Comparison of ENCODE assay signal across 22 cellular contexts in genomic region chr12:52603314-52603713, GRCh38. TPM values are rescaled to one million over a fixed set of nuclear protein-coding genes. Genes with fewer than 3 reads are reported as not detected.
DNase-seq lines count a peak whose midpoint lies in the region; ATAC-seq and TF ChIP-seq lines count a peak whose summit lies in the region.
"Had no signal": no experiment of that assay in that cellular context is flagged by ENCODE, and none has a peak within 500 bp of the region (broad histone marks: within the 10 kb centered on the region; RNA-seq: fewer than 3 reads in every experiment).

No MANE protein-coding gene starts in this region.

- ATAC-seq in CD8-positive, alpha-beta T cell, result peak; percentile 92
- ATAC-seq in GM21619 (IDR thresholded peaks at IDR 0.05; ENCODE audit: unreplicated experiment), result no peak
- no peak for ATAC-seq in GM21737 (IDR thresholded peaks at IDR 0.05; ENCODE audit: unreplicated experiment)
- ATAC-seq: stimulated activated memory B cell treated with anti-CD40 and anti-IgM and Interleukin-4, amounts not matched to agents 10 μg/mL and 1 μg/mL and 100 μg/mL, for 72 hours had no signal

- no peaks in the 10 kb centered on the region for H3K36me3 ChIP-seq in CD8-positive, alpha-beta T cell (ENCODE audit: insufficient read depth, low read length)
- H3K36me3 ChIP-seq in esophagus muscularis mucosa, result no peaks in the 10 kb centered on the region

- intact Hi-C loops in CD8-positive, alpha-beta T cell (cut with DNase I, micrococcal nuclease), result loop anchor here (1.0 to 2.0 kb wide), 2 partner anchors 17 kb away; no protein-coding TSS in a partner anchor
- intact Hi-C loops in esophagus muscularis mucosa (cut with DNase I), result no loop called here

- H3K9me3 Mint-ChIP-seq in CD8-positive, alpha-beta T cell, result no peaks in the 10 kb centered on the region
- H3K9me3 Mint-ChIP-seq: stimulated activated memory B cell treated with anti-CD40 and anti-IgM and Interleukin-4, amounts not matched to agents 10 μg/mL and 1 μg/mL and 100 μg/mL, for 72 hours had no signal

- H3K27ac ChIP-seq in CD8-positive, alpha-beta T cell (ENCODE audit: low read depth, low read length), result no peak overlapping the region
- no peak overlapping the region for H3K27ac ChIP-seq in esophagus muscularis mucosa (replicated peaks in 1 of 4)
- H3K27ac ChIP-seq: C4-2B, parathyroid adenoma, skin epidermis had no signal

- no peaks in the 10 kb centered on the region for H3K27me3 ChIP-seq in CD8-positive, alpha-beta T cell (ENCODE audit: insufficient read depth, low read length)
- H3K27me3 ChIP-seq in esophagus muscularis mucosa, result peaks cover 0 to 63% (median 9%) of the 10 kb centered on the region in 4 donors

- 79% methylated on average over 2 of the region's 2 CpGs for WGBS in esophagus muscularis mucosa

- TF ChIP-seq POLR2A in esophagus muscularis mucosa (IDR thresholded peaks at IDR 0.05; ENCODE audit: low read depth), result no peak

- H3K4me3 Mint-ChIP-seq in CD8-positive, alpha-beta T cell, result no peak overlapping the region
- H3K4me3 Mint-ChIP-seq: naive B cell; stimulated activated memory B cell treated with anti-CD40 and anti-IgM and Interleukin-4, amounts not matched to agents 10 μg/mL and 1 μg/mL and 100 μg/mL, for 72 hours had no signal

- H3K27me3 Mint-ChIP-seq in CD8-positive, alpha-beta T cell (ENCODE audit: low read depth), result peaks cover 13% of the 10 kb centered on the region

- H3K4me1 Mint-ChIP-seq in CD8-positive, alpha-beta T cell (ENCODE audit: low read depth), result peaks cover 64% of the 10 kb centered on the region
- H3K4me1 Mint-ChIP-seq: naive B cell; stimulated activated memory B cell treated with anti-CD40 and anti-IgM and Interleukin-4, amounts not matched to agents 10 μg/mL and 1 μg/mL and 100 μg/mL, for 72 hours had no signal

- POLR2A ChIA-PET in CD8-positive, alpha-beta T cell (lab: Charles Lee), result no interaction called here

- CTCF ChIA-PET in CD8-positive, alpha-beta T cell (lab: Charles Lee), result no interaction called here

- no peaks in the 10 kb centered on the region for H3K36me3 Mint-ChIP-seq in CD8-positive, alpha-beta T cell
- H3K36me3 Mint-ChIP-seq: naive B cell; stimulated activated memory B cell treated with anti-CD40 and anti-IgM and Interleukin-4, amounts not matched to agents 10 μg/mL and 1 μg/mL and 100 μg/mL, for 72 hours had no signal

- H3K27ac Mint-ChIP-seq in CD8-positive, alpha-beta T cell, result peak overlapping the region; percentile 70
- H3K27ac Mint-ChIP-seq: naive B cell; stimulated activated memory B cell treated with anti-CD40 and anti-IgM and Interleukin-4, amounts not matched to agents 10 μg/mL and 1 μg/mL and 100 μg/mL, for 72 hours had no signal

- TF ChIP-seq EP300 in esophagus muscularis mucosa (IDR thresholded peaks at IDR 0.05), result no peak

- H3K9me3 ChIP-seq in CD8-positive, alpha-beta T cell (ENCODE audit: low read length), result no peaks in the 10 kb centered on the region
- H3K9me3 ChIP-seq in esophagus muscularis mucosa, result no peaks in the 10 kb centered on the region

- TF ChIP-seq CTCF in CD8-positive, alpha-beta T cell (IDR thresholded peaks at IDR 0.05), result no peak
- no peak for TF ChIP-seq CTCF in esophagus muscularis mucosa (IDR thresholded peaks at IDR 0.05)

- peaks cover 65% of the 10 kb centered on the region for H3K4me1 ChIP-seq in CD8-positive, alpha-beta T cell (ENCODE audit: insufficient read depth, low read length)
- no peaks in the 10 kb centered on the region for H3K4me1 ChIP-seq in esophagus muscularis mucosa

- H3K4me3 ChIP-seq in CD8-positive, alpha-beta T cell (ENCODE audit: low read depth, low read length), result no peak overlapping the region
- no peak overlapping the region for H3K4me3 ChIP-seq in esophagus muscularis mucosa
- H3K4me3 ChIP-seq: skin epidermis had no signal

- DNase-seq in activated CD4-positive, alpha-beta T cell treated with anti-CD3 and anti-CD28 coated beads, Interleukin-2, amount 50 U/mL, for 1 hour, result peak; percentile 32
- no peak for DNase-seq in activated CD4-positive, alpha-beta T cell treated with anti-CD3 and anti-CD28 coated beads for 1 hour
- peak in 5 of 7 experiments; percentile 22 to 75 (median 55) for DNase-seq in CD8-positive, alpha-beta T cell
- DNase-seq in activated CD8-positive, alpha-beta memory T cell treated with anti-CD3 and anti-CD28 coated beads for 24 hours, result peak; percentile 56
- peak; percentile 74 for DNase-seq in esophagus muscularis mucosa (ENCODE audit: extremely low spot score)
- DNase-seq in SHP77 (lab: John Stamatoyannopoulos, UW), result no peak
- DNase-seq: activated CD4-positive, CD25-positive, alpha-beta regulatory T cell treated with anti-CD3 and anti-CD28 coated beads, Interleukin-2, amount 50 U/mL, for 72 hours; DMS153; naive B cell; NCI-H1417; NCI-H524 treated with DMSO at 0.1 percent for 48 hours; T-helper 9 cell; trophoblast cell had no signal

RNA-seq across cellular contexts. Expression of gene KRT72, which starts 2.1 kb away (rescaled TPM):
- total RNA-seq in CD8-positive, alpha-beta T cell, result 1 to 10 TPM; 5.6 to 5.8 TPM
- not detected for total RNA-seq in esophagus muscularis mucosa
- total RNA-seq: A172, fibroblast of villous mesenchyme, lung microvascular endothelial cell had no signal

RNA-seq across cellular contexts. Expression of gene KRT73, which starts 15.0 kb away (rescaled TPM):
- total RNA-seq in CD8-positive, alpha-beta T cell, result 1 to 10 TPM; 7.8 to 8.1 TPM
- total RNA-seq in esophagus muscularis mucosa, result not detected
- total RNA-seq: A172, fibroblast of villous mesenchyme, lung microvascular endothelial cell had no signal

RNA-seq across cellular contexts. Expression of gene KRT74, which starts 29.7 kb away (rescaled TPM):
- total RNA-seq in CD8-positive, alpha-beta T cell, result not detected
- total RNA-seq in esophagus muscularis mucosa, result not detected
- total RNA-seq: A172, fibroblast of villous mesenchyme, lung microvascular endothelial cell had no signal

RNA-seq across cellular contexts. Expression of gene KRT2, which starts 48.7 kb away (rescaled TPM):
- 1 to 10 TPM; 1.4 TPM for total RNA-seq in CD8-positive, alpha-beta T cell
- not detected for total RNA-seq in esophagus muscularis mucosa
- total RNA-seq: A172, fibroblast of villous mesenchyme, lung microvascular endothelial cell had no signal

RNA-seq across cellular contexts. Expression of gene KRT71, which starts 50.4 kb away (rescaled TPM):
- not detected for total RNA-seq in CD8-positive, alpha-beta T cell
- not detected for total RNA-seq in esophagus muscularis mucosa
- total RNA-seq: A172, fibroblast of villous mesenchyme, lung microvascular endothelial cell had no signal

Comparison
In these comparisons a context has a peak if more than half of its experiments do, and no peak if none do; other contexts are left out.
1. DNase-seq: peak in activated CD4-positive, alpha-beta T cell treated with anti-CD3 and anti-CD28 coated beads, Interleukin-2, amount 50 U/mL, for 1 hour (single experiment), CD8-positive, alpha-beta T cell (5 of 7), activated CD8-positive, alpha-beta memory T cell treated with anti-CD3 and anti-CD28 coated beads for 24 hours (single experiment) and esophagus muscularis mucosa (single experiment); none in activated CD4-positive, alpha-beta T cell treated with anti-CD3 and anti-CD28 coated beads for 1 hour (single experiment) and SHP77 (0 of 2).
2. RNA of gene KRT72, which starts 2.1 kb away (total RNA-seq): 5.6 to 5.8 TPM in CD8-positive, alpha-beta T cell; not detected in esophagus muscularis mucosa; every median in the first group is over 4 times any median in the second.
3. RNA of gene KRT73, which starts 15.0 kb away (total RNA-seq): 7.8 to 8.1 TPM in CD8-positive, alpha-beta T cell; not detected in esophagus muscularis mucosa; every median in the first group is over 4 times any median in the second.